ENCODE assay signal across 12 cellular contexts in genomic region chr17:82104797-82105416, GRCh38. TPM values are rescaled to one million over a fixed set of nuclear protein-coding genes. Genes with fewer than 3 reads are reported as not detected.
DNase-seq lines count a peak whose midpoint lies in the region; ATAC-seq and TF ChIP-seq lines count a peak whose summit lies in the region.
"Had no signal": no experiment of that assay in that cellular context is flagged by ENCODE, and none has a peak within 500 bp of the region (broad histone marks: within the 10 kb centered on the region; RNA-seq: fewer than 3 reads in every experiment).

No MANE protein-coding gene starts in this region.

- POLR2A ChIA-PET in activated CD4-positive, alpha-beta T cell treated with anti-CD3 and anti-CD28 coated beads for 36 hours (lab: Charles Lee): interaction anchor here (0.6 kb wide), 1 partner anchor 12 kb away, joined by 4 read pairs; no protein-coding TSS in a partner anchor

- TF ChIP-seq CTCF in sigmoid colon (IDR thresholded peaks at IDR 0.05) (no peak), CD14-positive monocyte (IDR thresholded peaks at IDR 0.05) (no peak)

- peaks cover 10% of the 10 kb centered on the region for H3K36me3 Mint-ChIP-seq in activated CD4-positive, alpha-beta T cell treated with anti-CD3 and anti-CD28 coated beads for 36 hours (ENCODE audit: low read depth)
- peaks cover 12% of the 10 kb centered on the region for H3K36me3 Mint-ChIP-seq in dendritic cell treated with granulocyte-macrophage colony-stimulating factor and Interleukin-4, amounts not matched to agents 40 ng/mL and 50 ng/mL, for 4 days (ENCODE audit: low read depth)
- no peaks in the 10 kb centered on the region for H3K36me3 Mint-ChIP-seq in CD14-positive monocyte

- H3K4me3 Mint-ChIP-seq in activated CD4-positive, alpha-beta T cell treated with anti-CD3 and anti-CD28 coated beads for 36 hours: peak overlapping the region; percentile 84
- no peak overlapping the region for H3K4me3 Mint-ChIP-seq in dendritic cell treated with granulocyte-macrophage colony-stimulating factor and Interleukin-4, amounts not matched to agents 40 ng/mL and 50 ng/mL, for 4 days
- no peak overlapping the region for H3K4me3 Mint-ChIP-seq in CD14-positive monocyte

- WGBS in sigmoid colon, 2 donors: 88 to 95% methylated on average over 11 of the region's 11 CpGs

- H3K27me3 ChIP-seq in NT2/D1 (ENCODE audit: insufficient read depth, insufficient read length): no peaks in the 10 kb centered on the region
- no peaks in the 10 kb centered on the region for H3K27me3 ChIP-seq in sigmoid colon
- H3K27me3 ChIP-seq: right atrium auricular region had no signal

- H3K36me3 ChIP-seq in NT2/D1 (ENCODE audit: insufficient read depth, insufficient read length, low read length) (peaks cover 12% of the 10 kb centered on the region), sigmoid colon (no peaks in the 10 kb centered on the region)
- H3K36me3 ChIP-seq: right atrium auricular region had no signal

- no peak for ATAC-seq in activated CD4-positive, alpha-beta T cell treated with anti-CD3 and anti-CD28 coated beads for 36 hours

- H3K9me3 Mint-ChIP-seq in activated CD4-positive, alpha-beta T cell treated with anti-CD3 and anti-CD28 coated beads for 36 hours (ENCODE audit: low read depth): no peaks in the 10 kb centered on the region
- H3K9me3 Mint-ChIP-seq in dendritic cell treated with granulocyte-macrophage colony-stimulating factor and Interleukin-4, amounts not matched to agents 40 ng/mL and 50 ng/mL, for 4 days: no peaks in the 10 kb centered on the region
- H3K9me3 Mint-ChIP-seq in CD14-positive monocyte: no peaks in the 10 kb centered on the region

- H3K9ac ChIP-seq in NT2/D1 (ENCODE audit: insufficient read length, low read depth): peak overlapping the region; percentile 69

- H3K9me3 ChIP-seq in NT2/D1 (ENCODE audit: insufficient read depth, low read length): no peaks in the 10 kb centered on the region
- H3K9me3 ChIP-seq in sigmoid colon: no peaks in the 10 kb centered on the region
- H3K9me3 ChIP-seq: right atrium auricular region had no signal

- intact Hi-C loops in activated CD4-positive, alpha-beta T cell treated with anti-CD3 and anti-CD28 coated beads for 36 hours (cut with DNase I, micrococcal nuclease): loop anchor here in 1 of 2 experiments (5.0 kb wide), 2 partner anchors 47 to 97 kb away; no protein-coding TSS in a partner anchor
- intact Hi-C loops in dendritic cell treated with granulocyte-macrophage colony-stimulating factor and Interleukin-4, amounts not matched to agents 40 ng/mL and 50 ng/mL, for 4 days (cut with micrococcal nuclease): loop anchor here (10.0 kb wide), 1 partner anchor 70 kb away; the partner anchor contains the start of genes DCXR and RAC3
- intact Hi-C loops in sigmoid colon (cut with DNase I) (loop anchor here (5.0 kb wide), 1 partner anchor 47 kb away; no protein-coding TSS in a partner anchor), CD14-positive monocyte (cut with micrococcal nuclease) (no loop called here)

- TF ChIP-seq EP300 in sigmoid colon (IDR thresholded peaks at IDR 0.05): no peak

- CTCF ChIA-PET in activated CD4-positive, alpha-beta T cell treated with anti-CD3 and anti-CD28 coated beads for 36 hours (lab: Charles Lee): interaction anchor here (0.9 kb wide), 1 partner anchor 50 kb away, joined by 5 read pairs; no protein-coding TSS in a partner anchor

- H3K4me3 ChIP-seq in NT2/D1 (ENCODE audit: insufficient read length, low read depth): peak overlapping the region; percentile 6
- H3K4me3 ChIP-seq in sigmoid colon: no peak overlapping the region
- H3K4me3 ChIP-seq: right atrium auricular region had no signal

- H3K4me1 ChIP-seq in NT2/D1 (ENCODE audit: insufficient read depth, insufficient read length) (peaks cover 53% of the 10 kb centered on the region), sigmoid colon (peaks cover 0 to 47% (median 38%) of the 10 kb centered on the region in 4 donors)

- peaks cover 42% of the 10 kb centered on the region for H3K4me1 Mint-ChIP-seq in activated CD4-positive, alpha-beta T cell treated with anti-CD3 and anti-CD28 coated beads for 36 hours
- peaks cover 37% of the 10 kb centered on the region for H3K4me1 Mint-ChIP-seq in dendritic cell treated with granulocyte-macrophage colony-stimulating factor and Interleukin-4, amounts not matched to agents 40 ng/mL and 50 ng/mL, for 4 days (ENCODE audit: low read depth)
- peaks cover 33% of the 10 kb centered on the region for H3K4me1 Mint-ChIP-seq in CD14-positive monocyte

- peak overlapping the region; percentile 96 for H3K27ac Mint-ChIP-seq in activated CD4-positive, alpha-beta T cell treated with anti-CD3 and anti-CD28 coated beads for 36 hours
- peak overlapping the region; percentile 92 for H3K27ac Mint-ChIP-seq in dendritic cell treated with granulocyte-macrophage colony-stimulating factor and Interleukin-4, amounts not matched to agents 40 ng/mL and 50 ng/mL, for 4 days
- peak overlapping the region in 2 of 7 donors; percentile 25 to 42 for H3K27ac Mint-ChIP-seq in CD14-positive monocyte

- TF ChIP-seq POLR2A in sigmoid colon (IDR thresholded peaks at IDR 0.05): no peak

- DNase-seq in activated CD4-positive, alpha-beta T cell treated with anti-CD3 and anti-CD28 coated beads for 36 hours: no peak
- DNase-seq in activated CD4-positive, alpha-beta T cell treated with anti-CD3 and anti-CD28 coated beads, Interleukin-2, amount 50 U/mL, for 1 hour: no peak
- no peak for DNase-seq in NT2/D1 (ENCODE audit: low read depth, low spot score)
- no peak for DNase-seq in sigmoid colon
- DNase-seq in medulla oblongata (ENCODE audit: extremely low spot score): no peak
- no peak for DNase-seq in CD14-positive monocyte (ENCODE audit: low spot score)
- DNase-seq in NCI-H524 (lab: John Stamatoyannopoulos, UW): no peak
- DNase-seq: ACHN, erythroblast, NCI-H2227 treated with DMSO at 0.1 percent for 48 hours had no signal

- no peaks in the 10 kb centered on the region for H3K27me3 Mint-ChIP-seq in activated CD4-positive, alpha-beta T cell treated with anti-CD3 and anti-CD28 coated beads for 36 hours
- H3K27me3 Mint-ChIP-seq in dendritic cell treated with granulocyte-macrophage colony-stimulating factor and Interleukin-4, amounts not matched to agents 40 ng/mL and 50 ng/mL, for 4 days: no peaks in the 10 kb centered on the region
- H3K27me3 Mint-ChIP-seq in CD14-positive monocyte (ENCODE audit: low read depth in 3 of 3): peaks cover 0 to under 1% (median 0%) of the 10 kb centered on the region in 3 donors

- H3K27ac ChIP-seq in sigmoid colon: peak overlapping the region in 3 of 4 donors; percentile 81 to 91 (median 85)

RNA-seq across cellular contexts. Expression of gene FASN, which starts 6.9 kb away (rescaled TPM):
- total RNA-seq in activated CD4-positive, alpha-beta T cell treated with anti-CD3 and anti-CD28 coated beads for 36 hours: 100 to 1,000 TPM; 239 to 259 TPM
- 10 to 100 TPM; 12.7 to 44.2 (median 19.0) TPM for total RNA-seq in sigmoid colon
- polyA plus RNA-seq in sigmoid colon (100 to 1,000 TPM in 1 of 3 donors, 10 to 100 TPM in 2; 14.4 to 152 (median 15.3) TPM), CD14-positive monocyte (under 1 TPM; 0.08 to 0.13 TPM)

RNA-seq across cellular contexts. Expression of gene DUS1L, which starts 39.3 kb away (rescaled TPM):
- total RNA-seq in activated CD4-positive, alpha-beta T cell treated with anti-CD3 and anti-CD28 coated beads for 36 hours: 100 to 1,000 TPM; 119 to 124 TPM
- total RNA-seq in sigmoid colon: 10 to 100 TPM; 31.3 to 71.0 (median 54.2) TPM
- 100 to 1,000 TPM in 1 of 3 donors, 10 to 100 TPM in 2; 68.5 to 119 (median 84.2) TPM for polyA plus RNA-seq in sigmoid colon
- 10 to 100 TPM; 23.9 to 47.6 TPM for polyA plus RNA-seq in CD14-positive monocyte

RNA-seq across cellular contexts. Expression of gene GPS1, which starts 53.2 kb away (rescaled TPM):
- 10 to 100 TPM; 69.0 to 73.5 TPM for total RNA-seq in activated CD4-positive, alpha-beta T cell treated with anti-CD3 and anti-CD28 coated beads for 36 hours
- 10 to 100 TPM; 64.6 to 75.4 (median 69.8) TPM for total RNA-seq in sigmoid colon
- polyA plus RNA-seq in sigmoid colon (10 to 100 TPM; 67.3 to 83.6 (median 69.1) TPM), CD14-positive monocyte (100 to 1,000 TPM; 110 to 130 TPM)

RNA-seq across cellular contexts. Expression of gene RFNG, which starts 53.3 kb away (rescaled TPM):
- total RNA-seq in activated CD4-positive, alpha-beta T cell treated with anti-CD3 and anti-CD28 coated beads for 36 hours: 10 to 100 TPM; 16.9 to 17.5 TPM
- total RNA-seq in sigmoid colon: 10 to 100 TPM; 31.7 to 37.4 (median 33.7) TPM
- 10 to 100 TPM; 13.6 to 38.6 (median 23.4) TPM for polyA plus RNA-seq in sigmoid colon
- 1 to 10 TPM; 1.5 to 4.1 TPM for polyA plus RNA-seq in CD14-positive monocyte

Comparison
In these comparisons a context has a peak if more than half of its experiments do, and no peak if none do; other contexts are left out.
1. RNA of gene FASN, which starts 6.9 kb away (total RNA-seq): 239 to 259 TPM in activated CD4-positive, alpha-beta T cell treated with anti-CD3 and anti-CD28 coated beads for 36 hours; 12.7 to 44.2 TPM in sigmoid colon; every median in the first group is over 4 times any median in the second.
2. intact Hi-C loops: an anchor here in dendritic cell treated with granulocyte-macrophage colony-stimulating factor and Interleukin-4, amounts not matched to agents 40 ng/mL and 50 ng/mL, for 4 days (10.0 kb wide) and sigmoid colon (5.0 kb wide); none called in CD14-positive monocyte.